11 cellular contexts compared by ENCODE assay signal in genomic region chr15:40336129-40337122, GRCh38. TPM values are rescaled to one million over a fixed set of nuclear protein-coding genes. Genes with fewer than 3 reads are reported as not detected.
A peak's percentile ranks its signal among the peaks of the same experiment; 100 is the strongest.
DNase-seq lines count a peak whose midpoint lies in the region; ATAC-seq, FAIRE-seq and TF ChIP-seq lines count a peak whose summit lies in the region.
"Had no signal": no experiment of that assay in that cellular context is flagged by ENCODE, and none has a peak within 500 bp of the region (broad histone marks: within the 10 kb centered on the region; RNA-seq: fewer than 3 reads in every experiment).

No MANE protein-coding gene starts in this region.

- peak overlapping the region; percentile 11 for H2BK120ac ChIP-seq in mesenchymal stem cell (ENCODE audit: low read depth, low read length)

- H3K23ac ChIP-seq in mesenchymal stem cell (ENCODE audit: low read length in 2 of 2), result no peak overlapping the region

- H3K27ac ChIP-seq in BLaER1 treated with 17β-estradiol and CSF1 and Interleukin-3, amounts not matched to agents 10 nM and 100 nM, result peak overlapping the region in 6 of 11 experiments; percentile 10 to 86 (median 62); a peak in 7 of 22 replicates
- H3K27ac ChIP-seq in SK-N-MC, result peak overlapping the region; percentile 39; the same call in 1 of the 2 replicates
- no peak overlapping the region for H3K27ac ChIP-seq in mesenchymal stem cell (ENCODE audit: low read length, poor library complexity, severe bottlenecking)
- no peak overlapping the region for H3K27ac ChIP-seq in suprapubic skin
- H3K27ac ChIP-seq in effector memory CD4-positive, alpha-beta T cell (ENCODE audit: insufficient read depth, low read length, poor library complexity, severe bottlenecking), result no peak overlapping the region

- H2AFZ ChIP-seq in mesenchymal stem cell (ENCODE audit: low read depth, low read length), result no peak overlapping the region

- peaks cover 0 to 26% (median 0%) of the 10 kb centered on the region in 11 experiments; a peak in 4 of 22 replicates for H3K36me3 ChIP-seq in BLaER1 treated with 17β-estradiol and CSF1 and Interleukin-3, amounts not matched to agents 10 nM and 100 nM
- H3K36me3 ChIP-seq in SK-N-MC (ENCODE audit: insufficient read depth, low read length), result no peaks in the 10 kb centered on the region
- peaks cover 9 to 46% of the 10 kb centered on the region in 2 experiments for H3K36me3 ChIP-seq in mesenchymal stem cell (ENCODE audit: control insufficient read depth in 1 of 2, insufficient read depth in 2 of 2, low read depth in 1 of 2, low read length in 2 of 2)
- H3K36me3 ChIP-seq in suprapubic skin, result no peaks in the 10 kb centered on the region
- no peaks in the 10 kb centered on the region for H3K36me3 ChIP-seq in effector memory CD4-positive, alpha-beta T cell (ENCODE audit: control insufficient read depth, insufficient read depth, low read length)

- H3K4me1 ChIP-seq in BLaER1 treated with 17β-estradiol and CSF1 and Interleukin-3, amounts not matched to agents 10 nM and 100 nM, result peaks cover 98 to 100% (median 100%) of the 10 kb centered on the region in 10 experiments
- H3K4me1 ChIP-seq in mesenchymal stem cell (ENCODE audit: control insufficient read depth, insufficient read depth, low read depth, low read length) (peaks cover 64% of the 10 kb centered on the region), suprapubic skin (peaks cover 73% of the 10 kb centered on the region)
- peaks cover 9% of the 10 kb centered on the region for H3K4me1 ChIP-seq in effector memory CD4-positive, alpha-beta T cell (ENCODE audit: control insufficient read depth, insufficient read depth, low read length, poor library complexity, severe bottlenecking)

- H4K8ac ChIP-seq in mesenchymal stem cell (ENCODE audit: low read length), result peak overlapping the region; percentile 43

- H3K4me2 ChIP-seq in BLaER1 treated with 17β-estradiol and CSF1 and Interleukin-3, amounts not matched to agents 10 nM and 100 nM, result peak overlapping the region; percentile 82 to 98 (median 95)
- H3K4me2 ChIP-seq in mesenchymal stem cell (ENCODE audit: low read length, poor library complexity, severe bottlenecking), result no peak overlapping the region

- peak overlapping the region in 10 of 11 experiments; percentile 11 to 71 (median 56); a peak in 14 of 22 replicates for H3K9ac ChIP-seq in BLaER1 treated with 17β-estradiol and CSF1 and Interleukin-3, amounts not matched to agents 10 nM and 100 nM
- H3K9ac ChIP-seq in SK-N-MC (ENCODE audit: insufficient read length), result no peak overlapping the region
- no peak overlapping the region for H3K9ac ChIP-seq in mesenchymal stem cell (ENCODE audit: low read length)

- ATAC-seq in GM19395 (IDR thresholded peaks at IDR 0.05; ENCODE audit: unreplicated experiment) (no peak), HG02852 (IDR thresholded peaks at IDR 0.05; ENCODE audit: unreplicated experiment) (no peak)

- peak; percentile 57 for FAIRE-seq in GM18507 (lab: Jason Lieb, UNC)

- H2BK12ac ChIP-seq in mesenchymal stem cell (ENCODE audit: low read length in 2 of 2), result peak overlapping the region; percentile 6 to 60

- peaks cover 26% of the 10 kb centered on the region for H3K79me1 ChIP-seq in mesenchymal stem cell (replicated peaks; ENCODE audit: low read length, poor library complexity, severe bottlenecking)

- peak overlapping the region; percentile 25 for H4K91ac ChIP-seq in mesenchymal stem cell (ENCODE audit: low read length)

- peak overlapping the region in 8 of 10 experiments; percentile 1 to 49 (median 31); a peak in 12 of 20 replicates for H3K4me3 ChIP-seq in BLaER1 treated with 17β-estradiol and CSF1 and Interleukin-3, amounts not matched to agents 10 nM and 100 nM
- H3K4me3 ChIP-seq in SK-N-MC, result no peak overlapping the region
- H3K4me3 ChIP-seq in mesenchymal stem cell (ENCODE audit: insufficient read depth in 1 of 2, low read depth in 1 of 2, low read length in 2 of 2), result no peak overlapping the region
- no peak overlapping the region for H3K4me3 ChIP-seq in suprapubic skin
- no peak overlapping the region for H3K4me3 ChIP-seq in effector memory CD4-positive, alpha-beta T cell (ENCODE audit: insufficient read depth, low read depth, low read length, poor library complexity, severe bottlenecking)

- H3K14ac ChIP-seq in mesenchymal stem cell (ENCODE audit: low read length in 2 of 2), result no peak overlapping the region

- peak overlapping the region in 1 of 2 experiments; percentile 57 for H3K4ac ChIP-seq in mesenchymal stem cell (ENCODE audit: low read depth in 1 of 2, low read length in 2 of 2)

- no peak for DNase-seq in GM18507 (ENCODE audit: extremely low spot score, insufficient read length, low read depth)
- DNase-seq in SK-N-MC (ENCODE audit: low read depth, low spot score), result no peak
- no peak for DNase-seq in mesenchymal stem cell
- no peak for DNase-seq in suprapubic skin (ENCODE audit: low spot score in 2 of 2)
- DNase-seq in effector memory CD4-positive, alpha-beta T cell, result no peak
- DNase-seq: midbrain had no signal

- no peak for TF ChIP-seq EP300 in suprapubic skin (IDR thresholded peaks at IDR 0.05)

- H3K27me3 ChIP-seq in BLaER1 treated with 17β-estradiol and CSF1 and Interleukin-3, amounts not matched to agents 10 nM and 100 nM, result no peaks in the 10 kb centered on the region
- no peaks in the 10 kb centered on the region for H3K27me3 ChIP-seq in mesenchymal stem cell (ENCODE audit: control insufficient read depth in 1 of 2, insufficient read depth in 1 of 2, low read length in 2 of 2)
- no peaks in the 10 kb centered on the region for H3K27me3 ChIP-seq in suprapubic skin
- H3K27me3 ChIP-seq in effector memory CD4-positive, alpha-beta T cell (replicated peaks; ENCODE audit: control insufficient read depth, insufficient read depth, low read length, poor library complexity, severe bottlenecking), result no peaks in the 10 kb centered on the region

- no peaks in the 10 kb centered on the region for H3K9me3 ChIP-seq in BLaER1 treated with 17β-estradiol and CSF1 and Interleukin-3, amounts not matched to agents 10 nM and 100 nM (replicated peaks in 1 of 11)
- no peaks in the 10 kb centered on the region for H3K9me3 ChIP-seq in SK-N-MC (ENCODE audit: low read depth, low read length)
- no peaks in the 10 kb centered on the region for H3K9me3 ChIP-seq in mesenchymal stem cell (ENCODE audit: control insufficient read depth, low read length)
- no peaks in the 10 kb centered on the region for H3K9me3 ChIP-seq in suprapubic skin
- no peaks in the 10 kb centered on the region for H3K9me3 ChIP-seq in effector memory CD4-positive, alpha-beta T cell (ENCODE audit: control insufficient read depth, low read length)

- H2BK5ac ChIP-seq in mesenchymal stem cell (ENCODE audit: low read depth, low read length, poor library complexity, severe bottlenecking), result no peak overlapping the region

- no peak for TF ChIP-seq CTCF in suprapubic skin (IDR thresholded peaks at IDR 0.05)

- H4K20me1 ChIP-seq in BLaER1 treated with 17β-estradiol and CSF1 and Interleukin-3, amounts not matched to agents 10 nM and 100 nM, result no peaks in the 10 kb centered on the region

- H3K18ac ChIP-seq in mesenchymal stem cell (ENCODE audit: low read depth in 1 of 2, low read length in 2 of 2), result peak overlapping the region; percentile 3 to 38

- WGBS in mesenchymal stem cell, result 69% methylated on average over 14 of the region's 18 CpGs
- 80% methylated on average over 17 of the region's 18 CpGs for WGBS in suprapubic skin

- peak overlapping the region; percentile 32 for H2AK5ac ChIP-seq in mesenchymal stem cell (ENCODE audit: low read length, severe bottlenecking)

- peak overlapping the region; percentile 44 for H2BK15ac ChIP-seq in mesenchymal stem cell (ENCODE audit: low read depth, poor library complexity, severe bottlenecking)

- no peak for TF ChIP-seq POLR2A in suprapubic skin (IDR thresholded peaks at IDR 0.05)

RNA-seq across cellular contexts. Expression of gene CCDC9B, which starts 4.3 kb away (rescaled TPM):
- 34.5 TPM for polyA plus RNA-seq in mesenchymal stem cell (2013, experiment 1 of 2)
- polyA plus RNA-seq in mesenchymal stem cell (2013, experiment 2 of 2), result 31.6 TPM
- 10 to 100 TPM in 2 of 4 donors, 1 to 10 TPM in 2; 6.1 to 47.9 (median 10.9) TPM for total RNA-seq in suprapubic skin

RNA-seq across cellular contexts. Expression of gene INAFM2, which starts 12.9 kb away (rescaled TPM):
- polyA plus RNA-seq in mesenchymal stem cell (2013, experiment 1 of 2), result 75.5 TPM
- 80.9 TPM for polyA plus RNA-seq in mesenchymal stem cell (2013, experiment 2 of 2)
- total RNA-seq in suprapubic skin, result 1 to 10 TPM; 3.3 to 9.1 (median 6.1) TPM

RNA-seq across cellular contexts. Expression of gene PHGR1, which starts 14.4 kb away (rescaled TPM):
- not detected for polyA plus RNA-seq in mesenchymal stem cell (2013, experiment 1 of 2)
- not detected for polyA plus RNA-seq in mesenchymal stem cell (2013, experiment 2 of 2)
- not detected for total RNA-seq in suprapubic skin
- total RNA-seq: G401; T-helper 2 cell treated with Interferon-gamma antibody and Interleukin-4, amounts not matched to agents 100 ng/mL and 5 ng/mL, for 36 hours had no signal

RNA-seq across cellular contexts. Expression of gene DISP2, which starts 21.6 kb away (rescaled TPM):
- polyA plus RNA-seq in mesenchymal stem cell (2013, experiment 1 of 2), result 0.44 TPM
- polyA plus RNA-seq in mesenchymal stem cell (2013, experiment 2 of 2), result 0.49 TPM
- under 1 TPM in 3 of 4 donors, not detected in 1; 0.04 to 0.21 (median 0.05) TPM for total RNA-seq in suprapubic skin

RNA-seq across cellular contexts. Expression of gene PLCB2, which starts 28.7 kb away (rescaled TPM):
- polyA plus RNA-seq in mesenchymal stem cell (2013, experiment 1 of 2), result 14.0 TPM
- 13.9 TPM for polyA plus RNA-seq in mesenchymal stem cell (2013, experiment 2 of 2)
- 1 to 10 TPM in 3 of 4 donors, under 1 TPM in 1; 0.34 to 3.0 (median 2.0) TPM for total RNA-seq in suprapubic skin

Comparison
In these comparisons a context has a peak if more than half of its experiments do, and no peak if none do; other contexts are left out.
1. H3K27ac ChIP-seq: peak in BLaER1 treated with 17β-estradiol and CSF1 and Interleukin-3, amounts not matched to agents 10 nM and 100 nM (6 of 11) and SK-N-MC (single experiment); none in mesenchymal stem cell (single experiment), suprapubic skin (single experiment) and effector memory CD4-positive, alpha-beta T cell (single experiment).
2. H3K4me3 ChIP-seq: peak in BLaER1 treated with 17β-estradiol and CSF1 and Interleukin-3, amounts not matched to agents 10 nM and 100 nM (8 of 10); none in SK-N-MC (single experiment), mesenchymal stem cell (0 of 2), suprapubic skin (single experiment) and effector memory CD4-positive, alpha-beta T cell (single experiment).
3. H3K9ac ChIP-seq: peak in BLaER1 treated with 17β-estradiol and CSF1 and Interleukin-3, amounts not matched to agents 10 nM and 100 nM (10 of 11); none in SK-N-MC (single experiment) and mesenchymal stem cell (single experiment).